Comparison of ENCODE assay signal across 25 cellular contexts in the genomic region with DNA sequence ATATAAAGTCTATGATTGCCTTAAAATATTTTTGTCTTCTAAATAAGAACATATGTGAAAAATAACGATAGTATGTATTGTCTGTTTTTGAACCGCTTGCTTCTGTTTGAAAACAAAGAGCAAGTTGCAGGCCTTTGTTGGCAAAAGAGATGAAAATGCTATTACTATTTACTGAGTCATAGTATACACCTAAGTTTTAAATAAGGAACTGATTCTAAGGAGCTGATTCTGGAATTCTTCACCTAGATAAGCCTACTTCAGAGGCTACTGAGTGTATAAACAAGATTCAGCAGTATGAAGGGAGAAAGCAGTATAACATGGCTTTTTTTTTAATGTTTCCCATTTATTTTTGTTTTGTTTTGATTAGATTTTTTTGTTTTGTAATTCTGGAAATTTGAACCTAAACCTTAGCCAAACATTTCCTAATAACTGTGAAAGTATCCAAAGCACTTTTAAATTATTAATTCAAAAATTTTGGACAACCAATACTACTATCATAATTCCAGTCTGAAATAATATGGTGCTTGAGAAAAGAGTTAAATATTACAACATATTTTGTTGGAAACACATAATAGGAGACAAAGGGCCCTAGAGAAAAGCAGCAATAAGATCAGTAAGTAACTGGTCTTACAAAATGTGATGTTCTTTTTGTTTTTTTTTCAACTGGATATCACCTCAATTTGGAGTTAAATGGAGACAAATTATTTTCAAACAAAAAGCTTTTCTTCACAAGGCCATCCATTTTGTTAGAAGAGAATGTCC. TPM values are rescaled to one million over a fixed set of nuclear protein-coding genes. Genes with fewer than 3 reads are reported as not detected.
DNase-seq lines count a peak whose midpoint lies in the region; ATAC-seq, FAIRE-seq and TF ChIP-seq lines count a peak whose summit lies in the region.
"Had no signal": no experiment of that assay in that cellular context is flagged by ENCODE, and none has a peak within 500 bp of the region (broad histone marks: within the 10 kb centered on the region; RNA-seq: fewer than 3 reads in every experiment).

No MANE protein-coding gene starts in this region.

- no peak for TF ChIP-seq POLR2A in IMR-90 (IDR thresholded peaks at IDR 0.05; ENCODE audit: low read depth, low read length)
- no peak for TF ChIP-seq POLR2A in gastrocnemius medialis (IDR thresholded peaks at IDR 0.05)
- no peak for TF ChIP-seq POLR2A in erythroblast (IDR thresholded peaks at IDR 0.05; ENCODE audit: low read length)

- H3K4me2 ChIP-seq in IMR-90 (ENCODE audit: low read depth, low read length) (peak overlapping the region; percentile 16; the same call in 1 of the 2 replicates), astrocyte (ENCODE audit: low read length) (no peak overlapping the region)

- H3K79me2 ChIP-seq in astrocyte (ENCODE audit: insufficient read depth, low read length): peaks cover 29% of the 10 kb centered on the region

- CTCF ChIA-PET in IMR-90 (lab: Yijun Ruan, JAX): interaction anchor here (0.9 kb wide), 1 partner anchor 94 kb away, joined by 3 read pairs; no protein-coding TSS in a partner anchor

- H4K91ac ChIP-seq in IMR-90 (ENCODE audit: insufficient read depth, low read depth, low read length): no peak overlapping the region

- H3K9me3 ChIP-seq in IMR-90 (ENCODE audit: control insufficient read depth, insufficient read depth, low read length): no peaks in the 10 kb centered on the region
- no peaks in the 10 kb centered on the region for H3K9me3 ChIP-seq in astrocyte (ENCODE audit: insufficient read depth, low read depth, low read length)
- no peaks in the 10 kb centered on the region for H3K9me3 ChIP-seq in gastrocnemius medialis
- H3K9me3 ChIP-seq: ovary, sigmoid colon had no signal

- H3K9me1 ChIP-seq in IMR-90 (ENCODE audit: insufficient read depth, low read length): no peaks in the 10 kb centered on the region

- H3K4me3 ChIP-seq in IMR-90 (ENCODE audit: insufficient read depth, low read depth, low read length): no peak overlapping the region
- H3K4me3 ChIP-seq in astrocyte (ENCODE audit: insufficient read depth, low read depth, low read length): no peak overlapping the region
- H3K4me3 ChIP-seq in fibroblast of pulmonary artery (replicated peaks; ENCODE audit: low read depth, low read length): no peak overlapping the region
- H3K4me3 ChIP-seq in gastrocnemius medialis: no peak overlapping the region
- H3K4me3 ChIP-seq: ovary, sigmoid colon had no signal

- no peaks in the 10 kb centered on the region for H3K36me3 Mint-ChIP-seq in astrocyte (ENCODE audit: low read depth, unreplicated experiment)

- no peak overlapping the region; the same call in 1 of the 2 replicates for H3K18ac ChIP-seq in IMR-90 (ENCODE audit: low read depth, low read length)

- DNase-seq in IMR-90 (peak; percentile 19), astrocyte (ENCODE audit: low read depth) (peak; percentile 32), fibroblast of pulmonary artery (ENCODE audit: low read depth) (peak; percentile 11), gastrocnemius medialis (no peak), SK-N-DZ (ENCODE audit: low spot score) (no peak), hippocampal formation (lab: John Stamatoyannopoulos, UW) (no peak), erythroblast (lab: John Stamatoyannopoulos, UW) (no peak)
- DNase-seq: activated B cell treated with CpG ODN at 0.5 μM for 24 hours; activated CD8-positive, alpha-beta T cell treated with anti-CD3 and anti-CD28 coated beads, Interleukin-2, amount 10 ng/mL, durations not matched to agents 7 days and 5 days; activated naive CD8-positive, alpha-beta T cell treated with anti-CD3 and anti-CD28 coated beads, Interleukin-2, amount 10 ng/mL, durations not matched to agents 7 days and 5 days; Calu3; effector CD8-positive, alpha-beta T cell; KG1; NCI-H1048; NCI-H2081; NCI-H510A treated with DMSO at 0.1 percent for 48 hours; ovary; SIG-M5; sigmoid colon; stimulated activated CD4-positive, alpha-beta T cell treated with anti-CD3 and anti-CD28 coated beads, Interleukin-2, amount 100 ng/mL, for 24 hours had no signal

- no peaks in the 10 kb centered on the region for H3K9me3 Mint-ChIP-seq in astrocyte (ENCODE audit: unreplicated experiment)
- H3K9me3 Mint-ChIP-seq: activated B cell treated with CpG ODN at 0.5 μM for 24 hours; activated naive CD8-positive, alpha-beta T cell treated with anti-CD3 and anti-CD28 coated beads, Interleukin-2, amount 10 ng/mL, durations not matched to agents 7 days and 5 days; central memory CD8-positive, alpha-beta T cell; T-helper 1 cell treated with Interleukin-12 subunit alpha and Interleukin-12 subunit beta and Interleukin-4 antibody, amounts not matched to agents 30 μg/mL and 1 μg/mL, for 36 hours had no signal

- H4K20me1 ChIP-seq in IMR-90 (ENCODE audit: insufficient read depth, low read length) (no peaks in the 10 kb centered on the region), astrocyte (ENCODE audit: insufficient read depth, low read length) (no peaks in the 10 kb centered on the region)

- no peaks in the 10 kb centered on the region for H3K27me3 Mint-ChIP-seq in astrocyte (ENCODE audit: low read depth, unreplicated experiment)
- H3K27me3 Mint-ChIP-seq: activated B cell treated with CpG ODN at 0.5 μM for 24 hours; activated naive CD8-positive, alpha-beta T cell treated with anti-CD3 and anti-CD28 coated beads, Interleukin-2, amount 10 ng/mL, durations not matched to agents 7 days and 5 days; central memory CD8-positive, alpha-beta T cell; stimulated activated naive CD8-positive, alpha-beta T cell treated with anti-CD3 and anti-CD28 coated beads, Interleukin-15, Interleukin-2, amounts not matched to agents 100 ng/mL and 50 ng/mL, for 24 hours had no signal

- FAIRE-seq in astrocyte (lab: Jason Lieb, UNC): peak; percentile 37
- FAIRE-seq: urothelium cell line had no signal

- H3K79me1 ChIP-seq in IMR-90 (ENCODE audit: low read depth in 1 of 2, low read length in 2 of 2): peaks cover 0 to 29% of the 10 kb centered on the region in 2 experiments

- H3K14ac ChIP-seq in IMR-90 (replicated peaks; ENCODE audit: low read depth, low read length): no peak overlapping the region

- H2AFZ ChIP-seq in IMR-90 (replicated peaks; ENCODE audit: low read length, poor library complexity) (no peak overlapping the region), astrocyte (ENCODE audit: low read depth, low read length) (no peak overlapping the region)

- POLR2A ChIA-PET in IMR-90 (lab: Charles Lee; ENCODE audit: unreplicated experiment): no interaction called here

- H3K36me3 ChIP-seq in IMR-90 (ENCODE audit: control insufficient read depth, insufficient read depth, low read length) (0 out of 2 replicates have a peak, but pooled peaks cover 1% of the 10 kb centered on the region), astrocyte (ENCODE audit: insufficient read depth, low read length) (peaks cover 2% of the 10 kb centered on the region), gastrocnemius medialis (no peaks in the 10 kb centered on the region)
- H3K36me3 ChIP-seq: ovary, sigmoid colon had no signal

- no peak overlapping the region for H2BK120ac ChIP-seq in IMR-90 (ENCODE audit: low read depth, low read length)

- H3K9ac ChIP-seq in IMR-90 (ENCODE audit: low read depth, low read length) (no peak overlapping the region), astrocyte (ENCODE audit: low read length) (no peak overlapping the region)

- TF ChIP-seq RAD21 in IMR-90 (IDR thresholded peaks at IDR 0.05; ENCODE audit: low read length): no peak

- H3K27ac Mint-ChIP-seq in astrocyte (ENCODE audit: unreplicated experiment): no peak overlapping the region
- H3K27ac Mint-ChIP-seq: activated B cell treated with CpG ODN at 0.5 μM for 24 hours; activated CD8-positive, alpha-beta T cell treated with anti-CD3 and anti-CD28 coated beads, Interleukin-2, amount 10 ng/mL, durations not matched to agents 7 days and 5 days; activated naive CD8-positive, alpha-beta T cell treated with anti-CD3 and anti-CD28 coated beads, Interleukin-2, amount 10 ng/mL, durations not matched to agents 7 days and 5 days; stimulated activated naive CD8-positive, alpha-beta T cell treated with anti-CD3 and anti-CD28 coated beads, Interleukin-15, Interleukin-2, amounts not matched to agents 100 ng/mL and 50 ng/mL, for 24 hours; T-helper 1 cell treated with Interleukin-12 subunit alpha and Interleukin-12 subunit beta and Interleukin-4 antibody, amounts not matched to agents 30 μg/mL and 1 μg/mL, for 36 hours had no signal

- no peak overlapping the region for H3K4me3 Mint-ChIP-seq in astrocyte (ENCODE audit: unreplicated experiment)
- H3K4me3 Mint-ChIP-seq: activated B cell treated with CpG ODN at 0.5 μM for 24 hours; activated CD8-positive, alpha-beta T cell treated with anti-CD3 and anti-CD28 coated beads, Interleukin-2, amount 10 ng/mL, durations not matched to agents 7 days and 5 days; activated naive CD8-positive, alpha-beta T cell treated with anti-CD3 and anti-CD28 coated beads, Interleukin-2, amount 10 ng/mL, durations not matched to agents 7 days and 5 days; central memory CD8-positive, alpha-beta T cell; stimulated activated naive CD8-positive, alpha-beta T cell treated with anti-CD3 and anti-CD28 coated beads, Interleukin-15, Interleukin-2, amounts not matched to agents 100 ng/mL and 50 ng/mL, for 24 hours; T-helper 1 cell treated with Interleukin-12 subunit alpha and Interleukin-12 subunit beta and Interleukin-4 antibody, amounts not matched to agents 30 μg/mL and 1 μg/mL, for 36 hours had no signal

- H3K4ac ChIP-seq in IMR-90 (ENCODE audit: low read depth, low read length): no peak overlapping the region

- H2BK5ac ChIP-seq in IMR-90 (ENCODE audit: low read depth, low read length, poor library complexity, severe bottlenecking): no peak overlapping the region

- H4K8ac ChIP-seq in IMR-90 (ENCODE audit: low read depth in 2 of 2, low read length in 2 of 2): no peak overlapping the region

- H3K27me3 ChIP-seq in IMR-90 (ENCODE audit: control insufficient read depth, insufficient read depth, low read length): no peaks in the 10 kb centered on the region
- no peaks in the 10 kb centered on the region for H3K27me3 ChIP-seq in astrocyte (ENCODE audit: insufficient read depth, low read length)
- no peaks in the 10 kb centered on the region for H3K27me3 ChIP-seq in gastrocnemius medialis
- H3K27me3 ChIP-seq: ovary, sigmoid colon had no signal

- peaks cover 1% of the 10 kb centered on the region; the same call in 1 of the 2 replicates for H3K4me1 ChIP-seq in IMR-90 (ENCODE audit: control insufficient read depth, insufficient read depth, low read length)
- no peaks in the 10 kb centered on the region for H3K4me1 ChIP-seq in astrocyte (ENCODE audit: insufficient read depth, low read length)
- peaks cover 25% of the 10 kb centered on the region in 2 donors for H3K4me1 ChIP-seq in gastrocnemius medialis

- H3K56ac ChIP-seq in IMR-90 (ENCODE audit: extremely low read depth, insufficient read depth, low read length): no peak overlapping the region

- in situ Hi-C loops in IMR-90 (cut with MboI; ENCODE audit: low sequenced_read_pairs): no loop called here
- in situ Hi-C loops in gastrocnemius medialis (cut with MboI; ENCODE audit: low sequenced_read_pairs in 4 of 4): no loop called here

- H3K27ac ChIP-seq in IMR-90 (ENCODE audit: insufficient read depth, low read length): no peak overlapping the region
- peak overlapping the region; percentile 12 for H3K27ac ChIP-seq in astrocyte (ENCODE audit: low read depth, low read length)
- peak overlapping the region; percentile 16 to 39 (median 33) for H3K27ac ChIP-seq in gastrocnemius medialis
- H3K27ac ChIP-seq: ovary had no signal

- H2AK9ac ChIP-seq in IMR-90 (replicated peaks; ENCODE audit: low read depth, low read length, poor library complexity): no peak overlapping the region

- H3K23ac ChIP-seq in IMR-90 (ENCODE audit: low read depth, low read length): no peak overlapping the region

- WGBS in IMR-90 (ENCODE audit: extremely low coverage in 2 of 2, insufficient read length in 1 of 2), 2 experiments: no CpG with 5 or more reads among the region's 2 CpGs

- H4K5ac ChIP-seq in IMR-90 (ENCODE audit: low read depth, low read length): no peak overlapping the region

- intact Hi-C loops in IMR-90 (cut with micrococcal nuclease) (loop anchor here (5.0 kb wide), 1 partner anchor 40 kb away; no protein-coding TSS in a partner anchor), gastrocnemius medialis (cut with DNase I; ENCODE audit: low total_unique reads) (no loop called here)

- no peak overlapping the region for H2BK20ac ChIP-seq in IMR-90 (ENCODE audit: low read depth, low read length)

- dilution Hi-C loops in IMR-90 (cut with HindIII; ENCODE audit: low sequenced_read_pairs, unreplicated experiment): no loop called here

- no peak overlapping the region for H2BK15ac ChIP-seq in IMR-90 (ENCODE audit: low read depth, low read length)

- ATAC-seq in IMR-90 (ENCODE audit: low read depth) (no peak), gastrocnemius medialis (peak in 1 of 2 donors; percentile 30), GM18868 (IDR thresholded peaks at IDR 0.05; ENCODE audit: unreplicated experiment) (no peak)
- ATAC-seq: activated CD8-positive, alpha-beta T cell treated with anti-CD3 and anti-CD28 coated beads, Interleukin-2, amount 10 ng/mL, durations not matched to agents 7 days and 5 days had no signal

- no peak overlapping the region for H2AK5ac ChIP-seq in IMR-90 (ENCODE audit: low read depth, low read length)

- TF ChIP-seq CTCF in IMR-90 (conservative IDR thresholded peaks at IDR 0.05; ENCODE audit: low read depth, low read length) (no peak), astrocyte (IDR thresholded peaks at IDR 0.05; ENCODE audit: insufficient read depth, low read depth, low read length) (no peak), fibroblast of pulmonary artery (IDR thresholded peaks at IDR 0.05; ENCODE audit: low read length, missing control alignments) (no peak), gastrocnemius medialis (IDR thresholded peaks at IDR 0.05 in 4 of 5, conservative IDR thresholded peaks at IDR 0.05 in 1 of 5) (no peak)

- BruUV-seq in IMR-90 (replicated peaks; lab: Mats Ljungman, UMichigan): no TSS peak

- peaks cover 9% of the 10 kb centered on the region for H3K4me1 Mint-ChIP-seq in astrocyte (ENCODE audit: low read depth, unreplicated experiment)

RNA-seq across cellular contexts. Expression of a gene that starts 20.9 kb away (rescaled TPM):
- 8.1 and 16.4 TPM in 2 replicates for total RNA-seq in IMR-90 (2012; rRNA removed)
- 2.4 and 3.3 TPM in 2 replicates for polyA plus RNA-seq in IMR-90 (2012; rRNA removed)
- polyA plus RNA-seq in IMR-90 (2012; cell fraction: cytosol; rRNA removed): 0.23 and 0.57 TPM in 2 replicates
- polyA plus RNA-seq in IMR-90 (2012; cell fraction: nucleus; rRNA removed; ENCODE audit: low replicate concordance): 0.14 and 1.2 TPM in 2 replicates
- 15.4 and 17.0 TPM in 2 replicates for total RNA-seq in astrocyte
- total RNA-seq in gastrocnemius medialis: 10 to 100 TPM in 1 of 4 donors, 1 to 10 TPM in 3; 5.9 to 17.4 (median 8.2) TPM
- polyA plus RNA-seq in SK-N-DZ (2014; cell fraction: cytosol; rRNA removed): 10.0 and 11.7 TPM in 2 replicates
- 7.3 and 11.2 TPM in 2 replicates for polyA plus RNA-seq in SK-N-DZ (2014; cell fraction: nucleus; rRNA removed)

Comparison
In these comparisons a context has a peak if more than half of its experiments do, and no peak if none do; other contexts are left out.
1. DNase-seq: peak in IMR-90 (single experiment), astrocyte (single experiment) and fibroblast of pulmonary artery (single experiment); none in gastrocnemius medialis (0 of 2), SK-N-DZ (single experiment), hippocampal formation (0 of 2) and erythroblast (0 of 2).